8 cellular contexts compared by ENCODE assay signal in genomic region chr16:11576427-11577289, GRCh38. TPM values are rescaled to one million over a fixed set of nuclear protein-coding genes. Genes with fewer than 3 reads are reported as not detected.
DNase-seq lines count a peak whose midpoint lies in the region; ATAC-seq, FAIRE-seq and TF ChIP-seq lines count a peak whose summit lies in the region.

No MANE protein-coding gene starts in this region.

- peak overlapping the region; percentile 62 for H3K4me3 Mint-ChIP-seq in CD4-positive, alpha-beta T cell
- H3K4me3 Mint-ChIP-seq in effector memory CD8-positive, alpha-beta T cell, result peak overlapping the region; percentile 68 to 85

- no peaks in the 10 kb centered on the region for H3K27me3 Mint-ChIP-seq in CD4-positive, alpha-beta T cell
- H3K27me3 Mint-ChIP-seq in effector memory CD8-positive, alpha-beta T cell, result no peaks in the 10 kb centered on the region

- peak; percentile 99 for FAIRE-seq in GM19239 (lab: Jason Lieb, UNC)

- TF ChIP-seq CTCF in CD4-positive, alpha-beta T cell (IDR thresholded peaks at IDR 0.05), result no peak
- TF ChIP-seq CTCF in esophagus muscularis mucosa (IDR thresholded peaks at IDR 0.05) (no peak), vagina (IDR thresholded peaks at IDR 0.05) (no peak)

- H3K36me3 ChIP-seq in esophagus muscularis mucosa (no peaks in the 10 kb centered on the region), vagina (no peaks in the 10 kb centered on the region)

- intact Hi-C loops in CD4-positive, alpha-beta T cell (cut with DNase I, micrococcal nuclease), result no loop called here
- intact Hi-C loops in esophagus muscularis mucosa (cut with DNase I) (no loop called here), vagina (cut with DNase I) (no loop called here)

- no peak for ATAC-seq in CD4-positive, alpha-beta T cell (ENCODE audit: poor library complexity)
- ATAC-seq in HG03558 (IDR thresholded peaks at IDR 0.05; ENCODE audit: extremely low read depth, unreplicated experiment), result peak; percentile 37
- ATAC-seq in effector memory CD8-positive, alpha-beta T cell (replicated peaks), result no peak

- no peak for TF ChIP-seq EP300 in esophagus muscularis mucosa (IDR thresholded peaks at IDR 0.05)

- 72% methylated on average over 9 of the region's 9 CpGs for WGBS in esophagus muscularis mucosa

- H3K4me1 ChIP-seq in esophagus muscularis mucosa (peaks cover 5 to 50% (median 33%) of the 10 kb centered on the region in 4 donors), vagina (peaks cover 86% of the 10 kb centered on the region)

- no peak for DNase-seq in CD4-positive, alpha-beta T cell
- DNase-seq in GM19239 (ENCODE audit: insufficient read length, low spot score) (peak; percentile 56), esophagus muscularis mucosa (ENCODE audit: extremely low spot score) (no peak), hepatic stellate cell (ENCODE audit: low spot score) (no peak), vagina (ENCODE audit: extremely low spot score in 2 of 2) (no peak)
- no peak for DNase-seq in effector memory CD8-positive, alpha-beta T cell
- DNase-seq in activated CD4-positive, alpha-beta T cell treated with anti-CD3 and anti-CD28 coated beads for 4 hours, result no peak

- H3K27me3 ChIP-seq in CD4-positive, alpha-beta T cell (ENCODE audit: control insufficient read depth, insufficient read depth, low read length), result no peaks in the 10 kb centered on the region
- H3K27me3 ChIP-seq in esophagus muscularis mucosa, result no peaks in the 10 kb centered on the region
- H3K27me3 ChIP-seq in vagina, result no peaks in the 10 kb centered on the region

- H3K9me3 Mint-ChIP-seq in CD4-positive, alpha-beta T cell, result no peaks in the 10 kb centered on the region
- no peaks in the 10 kb centered on the region for H3K9me3 Mint-ChIP-seq in effector memory CD8-positive, alpha-beta T cell

- TF ChIP-seq POLR2A in esophagus muscularis mucosa (IDR thresholded peaks at IDR 0.05; ENCODE audit: low read depth) (no peak), vagina (IDR thresholded peaks at IDR 0.05) (no peak)

- H3K36me3 Mint-ChIP-seq in CD4-positive, alpha-beta T cell (ENCODE audit: low read depth), result peaks cover 67% of the 10 kb centered on the region
- H3K36me3 Mint-ChIP-seq in effector memory CD8-positive, alpha-beta T cell (ENCODE audit: insufficient read depth), result peaks cover 80% of the 10 kb centered on the region

- POLR2A ChIA-PET in CD4-positive, alpha-beta T cell (lab: Charles Lee), result interaction anchor here (1.0 to 2.1 kb wide), 4 partner anchors 9 to 43 kb away, joined by 3 to 10 read pairs (median 4); partner anchors contain the start of gene LITAF

- H3K4me3 ChIP-seq in esophagus muscularis mucosa, result no peak overlapping the region
- no peak overlapping the region for H3K4me3 ChIP-seq in vagina

- peak overlapping the region; percentile 88 for H3K27ac Mint-ChIP-seq in CD4-positive, alpha-beta T cell
- H3K27ac Mint-ChIP-seq in effector memory CD8-positive, alpha-beta T cell, result peak overlapping the region; percentile 72 to 77

- no peaks in the 10 kb centered on the region for H3K9me3 ChIP-seq in CD4-positive, alpha-beta T cell (ENCODE audit: control insufficient read depth, low read length)
- H3K9me3 ChIP-seq in esophagus muscularis mucosa (no peaks in the 10 kb centered on the region), vagina (no peaks in the 10 kb centered on the region)

- no peak overlapping the region for H3K27ac ChIP-seq in CD4-positive, alpha-beta T cell (ENCODE audit: low read depth, low read length)
- H3K27ac ChIP-seq in esophagus muscularis mucosa (replicated peaks in 1 of 4) (no peak overlapping the region), vagina (no peak overlapping the region)

- H3K4me1 Mint-ChIP-seq in CD4-positive, alpha-beta T cell (ENCODE audit: low read depth), result peaks cover 85% of the 10 kb centered on the region
- H3K4me1 Mint-ChIP-seq in effector memory CD8-positive, alpha-beta T cell (ENCODE audit: low read depth in 2 of 2), result peaks cover 62 to 71% of the 10 kb centered on the region in 2 donors

- CTCF ChIA-PET in CD4-positive, alpha-beta T cell (lab: Charles Lee), result no interaction called here

RNA-seq across cellular contexts. Expression of gene LITAF, which starts 10.1 kb away (rescaled TPM):
- 100 to 1,000 TPM; 226 to 257 TPM for total RNA-seq in CD4-positive, alpha-beta T cell
- total RNA-seq in esophagus muscularis mucosa (10 to 100 TPM; 28.7 to 88.3 (median 36.8) TPM), vagina (111 TPM)
